In the genomic region with DNA sequence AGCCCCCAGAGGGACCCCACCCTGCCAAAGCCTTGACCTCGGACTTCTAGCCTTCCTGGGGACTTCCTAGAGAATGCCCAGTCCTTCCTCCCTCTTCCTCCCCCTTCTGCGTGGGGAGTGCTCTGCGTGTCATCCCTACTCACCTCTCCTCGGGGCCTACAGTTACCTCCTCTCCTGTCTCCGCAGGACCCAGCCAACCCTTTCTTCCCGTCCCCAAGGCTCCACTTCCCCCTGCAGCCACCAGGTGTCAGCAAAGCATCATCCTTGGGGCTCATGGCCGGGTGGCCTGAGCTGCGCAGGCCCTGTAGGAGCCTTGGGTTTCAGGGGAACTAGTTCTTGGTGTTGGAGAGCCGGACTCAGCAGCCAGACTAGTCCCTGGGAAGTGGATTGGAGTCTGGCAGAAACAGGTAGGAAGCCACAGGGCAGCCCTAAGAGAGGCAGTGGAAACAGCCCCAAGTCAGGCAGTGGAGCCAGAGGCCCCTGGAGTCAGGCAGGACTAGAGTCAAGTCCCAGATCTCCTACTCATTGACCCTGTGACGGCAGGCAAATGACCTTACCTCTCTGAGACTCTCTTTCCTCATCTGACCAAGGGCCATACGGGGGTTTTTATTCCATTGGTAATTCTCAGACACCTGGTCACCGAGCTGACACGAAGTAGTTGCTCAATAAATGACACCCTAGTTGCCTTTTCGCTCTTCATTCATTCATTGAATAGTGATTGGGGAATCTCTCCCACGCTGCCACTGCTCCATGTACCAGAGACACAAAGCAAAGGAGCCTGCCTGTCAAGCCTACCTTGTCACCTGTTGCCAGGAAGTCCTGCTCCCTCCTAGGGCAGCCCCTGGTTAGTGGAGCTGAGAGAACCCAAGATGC, we compare ENCODE assay signal across 8 cellular contexts.
A peak's percentile ranks its signal among the peaks of the same experiment; 100 is the strongest.
DNase-seq lines count a peak whose midpoint lies in the region; TF ChIP-seq lines count a peak whose summit lies in the region.
"Not testable (repeated sequence)": the region's sequence is repeated elsewhere in the genome, so short reads cannot be mapped to it uniquely, and the experiment has no call there.

No MANE protein-coding gene starts in this region.

- H3K4me3 Mint-ChIP-seq in activated naive CD4-positive, alpha-beta T cell treated with anti-CD3 and anti-CD28 coated beads, Interleukin-2, amount 10 ng/mL, durations not matched to agents 7 days and 5 days = not testable (repeated sequence)
- H3K4me3 Mint-ChIP-seq in neural crest cell = peak overlapping the region; percentile 49

- POLR2A ChIA-PET in HEK293T (lab: Yijun Ruan, JAX) = interaction anchor here (1.0 kb wide), 1 partner anchor 10 kb away, joined by 3 read pairs; no protein-coding TSS in a partner anchor

- H3K27ac Mint-ChIP-seq in activated naive CD4-positive, alpha-beta T cell treated with anti-CD3 and anti-CD28 coated beads, Interleukin-2, amount 10 ng/mL, durations not matched to agents 7 days and 5 days = peak overlapping the region; percentile 50
- H3K27ac Mint-ChIP-seq in neural crest cell (ENCODE audit: unreplicated experiment) = not testable (repeated sequence)

- H3K9me3 Mint-ChIP-seq in activated naive CD4-positive, alpha-beta T cell treated with anti-CD3 and anti-CD28 coated beads, Interleukin-2, amount 10 ng/mL, durations not matched to agents 7 days and 5 days; neural crest cell: not testable (repeated sequence)

- peak; percentile 97 for TF ChIP-seq CTCF in neural crest cell (conservative IDR thresholded peaks at IDR 0.05)

- DNase-seq in DMS153 treated with DMSO at 0.1 percent for 48 hours (lab: John Stamatoyannopoulos, UW; ENCODE audit: unreplicated experiment) (peak; percentile 41), HEK293T (ENCODE audit: extremely low spot score) (peak; percentile 94), NCI-H1930 (lab: John Stamatoyannopoulos, UW) (peak; percentile 66), T-helper 1 cell (peak; percentile 31 to 79 (median 50)), foreskin melanocyte (peak; percentile 61), neural crest cell (ENCODE audit: low read depth, low spot score) (peak; percentile 91)
- DNase-seq in activated naive CD4-positive, alpha-beta T cell treated with anti-CD3 and anti-CD28 coated beads, Interleukin-2, amount 10 ng/mL, durations not matched to agents 7 days and 5 days = peak; percentile 84
- peak; percentile 45 to 50 for DNase-seq in stimulated activated CD8-positive, alpha-beta memory T cell treated with anti-CD3 and anti-CD28 coated beads, Interleukin-7, amount 100 ng/mL, for 48 hours (ENCODE audit: extremely low read depth in 1 of 2, low read depth in 1 of 2)

- not testable (repeated sequence) for H3K27me3 Mint-ChIP-seq in activated naive CD4-positive, alpha-beta T cell treated with anti-CD3 and anti-CD28 coated beads, Interleukin-2, amount 10 ng/mL, durations not matched to agents 7 days and 5 days; neural crest cell (ENCODE audit: low read depth)

- peaks cover 54% of the 10 kb centered on the region for H3K36me3 Mint-ChIP-seq in activated naive CD4-positive, alpha-beta T cell treated with anti-CD3 and anti-CD28 coated beads, Interleukin-2, amount 10 ng/mL, durations not matched to agents 7 days and 5 days
- peaks cover 16% of the 10 kb centered on the region for H3K36me3 Mint-ChIP-seq in neural crest cell (ENCODE audit: low read depth)

- CTCF ChIA-PET in HEK293T (lab: Yijun Ruan, JAX) = interaction anchor here (0.5 to 2.3 kb wide), 11 partner anchors 193 to 886 kb away, joined by 3 to 12 read pairs (median 4); no protein-coding TSS in a partner anchor
- CTCF ChIA-PET in activated naive CD4-positive, alpha-beta T cell treated with anti-CD3 and anti-CD28 coated beads, Interleukin-2, amount 10 ng/mL, durations not matched to agents 7 days and 5 days (lab: Charles Lee) = interaction anchor here (0.6 to 3.1 kb wide), 10 partner anchors 13 to 316 kb away, joined by 3 to 35 read pairs (median 3); no protein-coding TSS in a partner anchor

- peaks cover 14% of the 10 kb centered on the region for H3K4me1 Mint-ChIP-seq in activated naive CD4-positive, alpha-beta T cell treated with anti-CD3 and anti-CD28 coated beads, Interleukin-2, amount 10 ng/mL, durations not matched to agents 7 days and 5 days
- not testable (repeated sequence) for H3K4me1 Mint-ChIP-seq in neural crest cell

TF ChIP-seq in HEK293T, 16 proteins besides CTCF, POLR2A, EP300 and RAD21:
- 0 out of 2 replicates have a peak, but pooled peaks have one; percentile 60 for TF ChIP-seq HDGF (IDR thresholded peaks at IDR 0.05; ENCODE audit: borderline replicate concordance)

Comparison
In these comparisons a context has a peak if more than half of its experiments do, and no peak if none do; other contexts are left out.
1. Peak in every context shown above with its lines: DNase-seq.
2. DNase-seq: peak in every context shown above with its lines; median percentile 94 in HEK293T; 91 in neural crest cell; 84 in activated naive CD4-positive, alpha-beta T cell treated with anti-CD3 and anti-CD28 coated beads, Interleukin-2, amount 10 ng/mL, durations not matched to agents 7 days and 5 days; 66 in NCI-H1930; 61 in foreskin melanocyte; 50 in T-helper 1 cell; 48 in stimulated activated CD8-positive, alpha-beta memory T cell treated with anti-CD3 and anti-CD28 coated beads, Interleukin-7, amount 100 ng/mL, for 48 hours; 41 in DMS153 treated with DMSO at 0.1 percent for 48 hours.